ENCODE assay signal across 13 cellular contexts in genomic region chr1:67626495-67627235, GRCh38. TPM values are rescaled to one million over a fixed set of nuclear protein-coding genes. Genes with fewer than 3 reads are reported as not detected.
DNase-seq lines count a peak whose midpoint lies in the region; ATAC-seq, FAIRE-seq and TF ChIP-seq lines count a peak whose summit lies in the region.
"Had no signal": no experiment of that assay in that cellular context is flagged by ENCODE, and none has a peak within 500 bp of the region (broad histone marks: within the 10 kb centered on the region; RNA-seq: fewer than 3 reads in every experiment).

No MANE protein-coding gene starts in this region.

- H3K4me1 ChIP-seq in left lung (no peaks in the 10 kb centered on the region), Karpas-422 (ENCODE audit: low read length) (no peaks in the 10 kb centered on the region)

- H3K4me3 ChIP-seq in left lung (no peak overlapping the region), Karpas-422 (ENCODE audit: low read length) (no peak overlapping the region)

- H3K9ac ChIP-seq in Karpas-422 (ENCODE audit: low read length): no peak overlapping the region

- H3K27me3 Mint-ChIP-seq in activated naive CD4-positive, alpha-beta T cell treated with anti-CD3 and anti-CD28 coated beads for 36 hours (ENCODE audit: low read depth): peaks cover 3% of the 10 kb centered on the region
- H3K27me3 Mint-ChIP-seq: activated CD4-positive, alpha-beta memory T cell treated with anti-CD3 and anti-CD28 coated beads for 36 hours had no signal

- in situ Hi-C loops in Caki2 (cut with HindIII; ENCODE audit: low pct_unique_long_range_greater_than_20kb, low sequenced_read_pairs): no loop called here

- no peak for TF ChIP-seq CTCF in left lung (IDR thresholded peaks at IDR 0.05)

- CTCF ChIA-PET in activated naive CD4-positive, alpha-beta T cell treated with anti-CD3 and anti-CD28 coated beads for 36 hours (lab: Charles Lee): interaction anchor here (0.5 kb wide), 1 partner anchor 72 kb away, joined by 3 read pairs; no protein-coding TSS in a partner anchor

- no peak overlapping the region for H3K27ac Mint-ChIP-seq in activated naive CD4-positive, alpha-beta T cell treated with anti-CD3 and anti-CD28 coated beads for 36 hours
- H3K27ac Mint-ChIP-seq: activated CD4-positive, alpha-beta memory T cell treated with anti-CD3 and anti-CD28 coated beads for 36 hours had no signal

- H3K27ac ChIP-seq in left lung: no peak overlapping the region
- no peak overlapping the region for H3K27ac ChIP-seq in Karpas-422 (ENCODE audit: low read length)
- H3K27ac ChIP-seq: neutrophil had no signal

- no peaks in the 10 kb centered on the region for H3K9me2 ChIP-seq in Karpas-422 (replicated peaks; ENCODE audit: insufficient read depth, low read length)

- H3K79me2 ChIP-seq in Karpas-422 (ENCODE audit: low read length): no peaks in the 10 kb centered on the region

- DNase-seq in Caki2 (ENCODE audit: low read depth) (peak; percentile 44), NCI-H226 (peak; percentile 81), dermis blood vessel endothelial cell (peak; percentile 100), left lung (no peak), NCI-H2029 (lab: John Stamatoyannopoulos, UW) (no peak), frontal cortex (ENCODE audit: low spot score in 2 of 2) (no peak), Karpas-422 (no peak)
- no peak for DNase-seq in activated naive CD4-positive, alpha-beta T cell treated with anti-CD3 and anti-CD28 coated beads for 36 hours
- DNase-seq: activated CD4-positive, alpha-beta memory T cell treated with anti-CD3 and anti-CD28 coated beads for 36 hours; AML-193; left cardiac atrium; stimulated activated CD4-positive, alpha-beta T cell treated with anti-CD3 and anti-CD28 coated beads, Interleukin-4, amount 100 ng/mL, for 1 hour had no signal

- intact Hi-C loops in left lung (cut with DNase I): no loop called here
- intact Hi-C loops in activated naive CD4-positive, alpha-beta T cell treated with anti-CD3 and anti-CD28 coated beads for 36 hours (cut with micrococcal nuclease): no loop called here

- H3K4me2 ChIP-seq in Karpas-422 (ENCODE audit: low read depth, low read length, poor library complexity, severe bottlenecking): no peak overlapping the region

- no peaks in the 10 kb centered on the region for H3K9me3 ChIP-seq in left lung
- H3K9me3 ChIP-seq in Karpas-422 (ENCODE audit: low read length): no peaks in the 10 kb centered on the region
- H3K9me3 ChIP-seq: neutrophil had no signal

- H4K20me1 ChIP-seq in Karpas-422 (ENCODE audit: insufficient read depth, low read depth, low read length): no peaks in the 10 kb centered on the region

- FAIRE-seq in frontal cortex (lab: Jason Lieb, UNC): no peak

- H3K36me3 ChIP-seq in left lung: no peaks in the 10 kb centered on the region
- H3K36me3 ChIP-seq in Karpas-422 (ENCODE audit: insufficient read depth, low read length): no peaks in the 10 kb centered on the region
- H3K36me3 ChIP-seq: neutrophil had no signal

- H3K36me3 Mint-ChIP-seq in activated naive CD4-positive, alpha-beta T cell treated with anti-CD3 and anti-CD28 coated beads for 36 hours (ENCODE audit: low read depth): no peaks in the 10 kb centered on the region
- H3K36me3 Mint-ChIP-seq: activated CD4-positive, alpha-beta memory T cell treated with anti-CD3 and anti-CD28 coated beads for 36 hours had no signal

- H3K9me3 Mint-ChIP-seq in activated naive CD4-positive, alpha-beta T cell treated with anti-CD3 and anti-CD28 coated beads for 36 hours: no peaks in the 10 kb centered on the region
- H3K9me3 Mint-ChIP-seq: activated CD4-positive, alpha-beta memory T cell treated with anti-CD3 and anti-CD28 coated beads for 36 hours had no signal

- H2AFZ ChIP-seq in Karpas-422 (ENCODE audit: low read length): no peak overlapping the region

- peak; percentile 15 for ATAC-seq in left lung
- ATAC-seq: left cardiac atrium had no signal

- H3K4me3 Mint-ChIP-seq in activated naive CD4-positive, alpha-beta T cell treated with anti-CD3 and anti-CD28 coated beads for 36 hours: no peak overlapping the region
- H3K4me3 Mint-ChIP-seq: activated CD4-positive, alpha-beta memory T cell treated with anti-CD3 and anti-CD28 coated beads for 36 hours had no signal

- no peaks in the 10 kb centered on the region for H3K4me1 Mint-ChIP-seq in activated naive CD4-positive, alpha-beta T cell treated with anti-CD3 and anti-CD28 coated beads for 36 hours (ENCODE audit: low read depth)

- H3K27me3 ChIP-seq in left lung (no peaks in the 10 kb centered on the region), Karpas-422 (ENCODE audit: low read length) (no peaks in the 10 kb centered on the region)
- H3K27me3 ChIP-seq: neutrophil had no signal

RNA-seq across cellular contexts. Expression of gene GADD45A, which starts 58.3 kb away (rescaled TPM):
- total RNA-seq in Caki2 (2014; rRNA removed; shearing (Covaris generic); ENCODE audit: low replicate concordance): 9.5 and 24.1 TPM in 2 replicates
- total RNA-seq in dermis blood vessel endothelial cell (27.2 and 34.9 TPM in 2 replicates), left lung (10 to 100 TPM; 29.1 to 30.9 TPM), frontal cortex (6.1 TPM)
- 6.5 and 13.3 TPM in 2 replicates for total RNA-seq in Karpas-422 (2014; rRNA removed; shearing (Covaris generic); ENCODE audit: low replicate concordance)
- 10 to 100 TPM; 47.0 to 48.3 TPM for total RNA-seq in activated naive CD4-positive, alpha-beta T cell treated with anti-CD3 and anti-CD28 coated beads for 36 hours

Comparison
In these comparisons a context has a peak if more than half of its experiments do, and no peak if none do; other contexts are left out.
1. DNase-seq: peak in Caki2 (single experiment), NCI-H226 (single experiment) and dermis blood vessel endothelial cell (single experiment); none in left lung (0 of 2), NCI-H2029 (single experiment), frontal cortex (0 of 2), Karpas-422 (single experiment) and activated naive CD4-positive, alpha-beta T cell treated with anti-CD3 and anti-CD28 coated beads for 36 hours (single experiment).